ENCODE assay signal across 10 cellular contexts in genomic region chr2:136255648-136256461, GRCh38.
DNase-seq lines count a peak whose midpoint lies in the region; ATAC-seq, FAIRE-seq and TF ChIP-seq lines count a peak whose summit lies in the region.
"Had no signal": no experiment of that assay in that cellular context is flagged by ENCODE, and none has a peak within 500 bp of the region (broad histone marks: within the 10 kb centered on the region; RNA-seq: fewer than 3 reads in every experiment).

No MANE protein-coding gene starts in this region.

- H3K27ac Mint-ChIP-seq in endodermal cell (no peak overlapping the region), HFFc6 (no peak overlapping the region)
- H3K27ac Mint-ChIP-seq: nephron progenitor cell; T-helper 1 cell treated with Interleukin-12 subunit alpha and Interleukin-12 subunit beta and Interleukin-4 antibody, amounts not matched to agents 30 μg/mL and 1 μg/mL, for 36 hours had no signal

- no peak for FAIRE-seq in D721Med (lab: Jason Lieb, UNC)

- DNase-seq in GM12865 (ENCODE audit: low read depth) (peak; percentile 33), endodermal cell (no peak), HFFc6 (no peak), NCI-H446 (lab: John Stamatoyannopoulos, UW) (no peak), D721Med (ENCODE audit: insufficient read length, low spot score) (no peak)
- no peak for DNase-seq in central memory CD4-positive, alpha-beta T cell
- DNase-seq: nephron progenitor cell had no signal

- H3K36me3 Mint-ChIP-seq in endodermal cell (ENCODE audit: low read depth): no peaks in the 10 kb centered on the region
- H3K36me3 Mint-ChIP-seq in HFFc6 (ENCODE audit: low read depth): no peaks in the 10 kb centered on the region

- peaks cover 5% of the 10 kb centered on the region for H3K4me1 ChIP-seq in endodermal cell (ENCODE audit: control insufficient read depth, insufficient read depth, low read length)

- no peaks in the 10 kb centered on the region for H3K36me3 ChIP-seq in endodermal cell (ENCODE audit: control insufficient read depth, insufficient read depth, low read length)

- H3K4me3 ChIP-seq in GM12865 (ENCODE audit: low read depth, low read length) (no peak overlapping the region), endodermal cell (ENCODE audit: low read length) (no peak overlapping the region)

- ATAC-seq in GM19372 (IDR thresholded peaks at IDR 0.05; ENCODE audit: low read depth, unreplicated experiment): peak; percentile 33
- peak; percentile 37 for ATAC-seq in HG03571 (IDR thresholded peaks at IDR 0.05; ENCODE audit: unreplicated experiment)

- no peaks in the 10 kb centered on the region for H3K9me3 ChIP-seq in endodermal cell (ENCODE audit: control insufficient read depth, low read length)

- H3K27me3 ChIP-seq in endodermal cell (ENCODE audit: control insufficient read depth, insufficient read depth, low read length, poor library complexity, severe bottlenecking): no peaks in the 10 kb centered on the region

- TF ChIP-seq CTCF in GM12865 (IDR thresholded peaks at IDR 0.05; ENCODE audit: insufficient read depth, low read depth, low read length, missing control alignments) (no peak), endodermal cell (conservative IDR thresholded peaks at IDR 0.05) (peak; percentile 62), HFFc6 (IDR thresholded peaks at IDR 0.05) (no peak), D721Med (IDR thresholded peaks at IDR 0.05; ENCODE audit: insufficient read depth, missing control alignments) (no peak)

- H3K9ac ChIP-seq in endodermal cell (ENCODE audit: extremely low read depth, low read length, poor library complexity, severe bottlenecking): no peak overlapping the region

- WGBS in endodermal cell (ENCODE audit: insufficient coverage in 1 of 2, insufficient read length in 1 of 2), 2 experiments: 75 to 82% methylated on average over 9 of the region's 9 CpGs

- H3K4me3 Mint-ChIP-seq in endodermal cell (no peak overlapping the region), HFFc6 (no peak overlapping the region)
- H3K4me3 Mint-ChIP-seq: nephron progenitor cell; T-helper 1 cell treated with Interleukin-12 subunit alpha and Interleukin-12 subunit beta and Interleukin-4 antibody, amounts not matched to agents 30 μg/mL and 1 μg/mL, for 36 hours had no signal

- H3K9me3 Mint-ChIP-seq in endodermal cell (peaks cover 3% of the 10 kb centered on the region), HFFc6 (peaks cover 25% of the 10 kb centered on the region)
- H3K9me3 Mint-ChIP-seq: T-helper 1 cell treated with Interleukin-12 subunit alpha and Interleukin-12 subunit beta and Interleukin-4 antibody, amounts not matched to agents 30 μg/mL and 1 μg/mL, for 36 hours had no signal

- H3K27ac ChIP-seq in endodermal cell (ENCODE audit: low read depth, low read length): no peak overlapping the region

- H3K4me1 Mint-ChIP-seq in endodermal cell (peaks cover 17% of the 10 kb centered on the region), HFFc6 (ENCODE audit: low read depth) (no peaks in the 10 kb centered on the region)

- H3K27me3 Mint-ChIP-seq in endodermal cell (ENCODE audit: insufficient read depth) (no peaks in the 10 kb centered on the region), HFFc6 (ENCODE audit: insufficient read depth) (no peaks in the 10 kb centered on the region)
